Comparison of ENCODE assay signal across 9 cellular contexts in the genomic region with DNA sequence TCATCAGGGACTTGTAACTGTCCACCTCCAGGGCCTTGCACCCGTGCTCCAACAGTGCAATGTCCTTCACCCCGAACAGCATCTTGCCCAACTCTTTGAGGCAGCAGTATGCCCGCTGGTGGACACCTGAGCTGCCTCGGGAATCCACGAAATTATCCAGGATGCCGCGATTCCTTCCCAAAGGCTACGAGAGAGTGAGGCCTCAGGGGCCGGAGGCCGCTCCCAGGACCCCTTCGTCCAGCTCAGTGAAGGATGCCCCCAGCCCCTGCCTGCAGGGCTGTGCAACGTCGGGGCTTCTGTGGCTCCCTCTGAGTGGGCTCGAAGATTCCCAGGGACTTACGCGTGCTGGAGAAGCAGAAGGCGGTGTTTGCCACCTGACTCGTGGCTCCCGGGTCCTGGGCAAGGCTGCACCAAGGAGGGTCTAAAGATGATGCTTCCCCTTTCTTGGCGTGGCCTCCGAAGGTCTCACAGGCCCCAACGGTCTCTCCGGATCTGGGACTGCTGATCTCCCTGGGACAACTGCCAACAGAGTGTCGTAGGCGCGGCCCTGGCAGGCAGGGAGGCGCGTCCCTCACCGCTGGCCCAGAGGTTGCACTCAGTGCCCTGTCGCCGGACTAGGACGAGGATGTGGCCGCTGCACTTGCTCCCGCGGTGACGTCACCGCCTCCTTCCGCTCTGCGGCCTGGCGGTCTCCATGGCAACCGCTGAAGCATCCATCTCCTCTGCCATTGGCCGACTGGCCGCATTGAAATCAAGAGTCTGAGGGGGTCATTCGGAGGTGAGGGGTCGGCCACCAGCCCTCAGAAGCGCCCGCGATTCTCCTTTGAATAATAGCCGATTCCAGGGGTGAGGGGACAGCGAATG. TPM values are rescaled to one million over a fixed set of nuclear protein-coding genes. Genes with fewer than 3 reads are reported as not detected.
DNase-seq lines count a peak whose midpoint lies in the region; ATAC-seq, FAIRE-seq and TF ChIP-seq lines count a peak whose summit lies in the region.
"Had no signal": no experiment of that assay in that cellular context is flagged by ENCODE, and none has a peak within 500 bp of the region (broad histone marks: within the 10 kb centered on the region; RNA-seq: fewer than 3 reads in every experiment).

Gene PNMA8C, minus strand, starts transcription at position 659 of the 864 bp plus-strand sequence. Its CDS starts 577 bp downstream, at position 82.

- peaks cover 15% of the 10 kb centered on the region for H3K4me1 ChIP-seq in body of pancreas
- H3K4me1 ChIP-seq in small intestine (ENCODE audit: control insufficient read depth in 2 of 2, insufficient read depth in 1 of 2, low read depth in 1 of 2, low read length in 1 of 2), result peaks cover 0 to 3% of the 10 kb centered on the region in 2 donors

- no peaks in the 10 kb centered on the region for H3K27me3 ChIP-seq in body of pancreas
- H3K27me3 ChIP-seq in small intestine (ENCODE audit: control insufficient read depth in 2 of 2, insufficient read depth in 2 of 2, low read length in 2 of 2), result peaks cover 2 to 6% of the 10 kb centered on the region in 2 donors

- no peak for TF ChIP-seq POLR2A in body of pancreas (IDR thresholded peaks at IDR 0.05)

- intact Hi-C loops in body of pancreas (cut with DNase I), result no loop called here

- WGBS in body of pancreas, 2 donors, result 21 to 29% methylated on average over 10 to 46 of the region's 50 CpGs
- 23 to 28% (median 23%) methylated on average over 49 to 50 of the region's 50 CpGs for WGBS in small intestine, 3 donors

- DNase-seq in DMS 273 (lab: John Stamatoyannopoulos, UW; ENCODE audit: unreplicated experiment) (peak; percentile 79), DMS 273 treated with DMSO at 0.1 percent for 48 hours (lab: John Stamatoyannopoulos, UW) (no peak), T-helper 2 cell (peak in 3 of 5 experiments; percentile 12 to 79 (median 33)), body of pancreas (peak; percentile 48 to 71 (median 64)), small intestine (peak; percentile 25), epidermal melanocyte (ENCODE audit: insufficient read length, low spot score) (no peak)

- H3K4me3 ChIP-seq in body of pancreas (no peak within 1 kb of the TSS), iPS-18c (ENCODE audit: insufficient read depth, low read depth, low read length) (peak within 1 kb of the TSS; percentile 36; the same call in 1 of the 2 replicates), small intestine (ENCODE audit: low read depth in 1 of 2, low read length in 2 of 2) (peak within 1 kb of the TSS in 1 of 2 donors; percentile 17)

- H3K36me3 ChIP-seq in body of pancreas (replicated peaks in 1 of 2; ENCODE audit: insufficient read depth in 1 of 2, low read depth in 2 of 2), result no peaks in the 10 kb centered on the region
- no peaks in the 10 kb centered on the region for H3K36me3 ChIP-seq in small intestine (ENCODE audit: control insufficient read depth in 2 of 2, insufficient read depth in 2 of 2, low read length in 2 of 2)

- FAIRE-seq in small intestine (lab: Jason Lieb, UNC), result no peak

- H3K27ac ChIP-seq in body of pancreas (no peak within 1 kb of the TSS), small intestine (ENCODE audit: low read depth in 1 of 2, low read length in 1 of 2) (no peak within 1 kb of the TSS)
- H3K27ac ChIP-seq: 22Rv1 had no signal

- TF ChIP-seq CTCF in body of pancreas (IDR thresholded peaks at IDR 0.05), result no peak

- H3K9me3 ChIP-seq in body of pancreas, result no peaks in the 10 kb centered on the region
- no peaks in the 10 kb centered on the region for H3K9me3 ChIP-seq in iPS-18c (ENCODE audit: control insufficient read depth, insufficient read depth, low read length)
- H3K9me3 ChIP-seq in small intestine (ENCODE audit: control insufficient read depth, low read depth), result no peaks in the 10 kb centered on the region

- ATAC-seq in body of pancreas, result no peak
- no peak for ATAC-seq in GM19328 (IDR thresholded peaks at IDR 0.05; ENCODE audit: unreplicated experiment)

RNA-seq across cellular contexts. Expression of gene PNMA8C, which starts in this region (rescaled TPM):
- total RNA-seq in body of pancreas, result not detected
- polyA plus RNA-seq in small intestine, result under 1 TPM in 1 of 3 donors, not detected in 2; 0.49 TPM

Comparison
In these comparisons a context has a peak if more than half of its experiments do, and no peak if none do; other contexts are left out.
1. DNase-seq: peak in DMS 273 (single experiment) and T-helper 2 cell (3 of 5); none in DMS 273 treated with DMSO at 0.1 percent for 48 hours (single experiment) and epidermal melanocyte (single experiment).
2. Peak in DNase-seq in body of pancreas; RNA of the gene not detected or under 1 TPM.
3. Peak in DNase-seq in small intestine; RNA of the gene not detected or under 1 TPM.